In the genomic region with DNA sequence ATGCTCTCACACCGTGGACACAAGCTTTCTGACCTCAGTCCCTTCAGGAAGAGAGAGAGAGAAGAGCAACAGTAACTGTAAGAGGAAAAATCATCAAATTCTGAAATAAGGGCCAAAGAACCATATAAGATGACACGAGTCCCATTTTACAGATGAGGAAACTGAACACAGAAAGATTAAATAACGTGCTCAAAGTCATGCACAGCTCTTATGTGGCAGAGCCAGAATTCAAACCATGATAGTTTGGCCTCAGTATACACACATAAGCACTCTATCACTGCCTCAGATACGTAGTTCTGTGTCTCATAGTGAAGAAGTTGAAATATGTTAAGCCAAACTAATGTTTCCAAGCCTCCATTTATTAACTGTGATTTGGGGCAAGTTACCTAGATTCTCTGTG, we compare ENCODE assay signal across 9 cellular contexts. TPM values are rescaled to one million over a fixed set of nuclear protein-coding genes. Genes with fewer than 3 reads are reported as not detected.
"Had no signal": no experiment of that assay in that cellular context is flagged by ENCODE, and none has a peak within 500 bp of the region (broad histone marks: within the 10 kb centered on the region; RNA-seq: fewer than 3 reads in every experiment).

No MANE protein-coding gene starts in this region.

- H3K4me3 Mint-ChIP-seq: IgD-negative memory B cell had no signal

- FAIRE-seq: HepG2 had no signal

- H3K4me1 Mint-ChIP-seq: IgD-negative memory B cell had no signal

- H3K36me3 Mint-ChIP-seq: IgD-negative memory B cell had no signal

- H3K4me2 ChIP-seq: KMS-11 had no signal

- H3K27ac ChIP-seq: HL-60, KMS-11 had no signal

- H3K27ac Mint-ChIP-seq: IgD-negative memory B cell had no signal

- H3K9ac ChIP-seq: KMS-11 had no signal

- DNase-seq: IMR-90, KBM-7, KG1 had no signal

- ATAC-seq: HepG2 had no signal

RNA-seq across cellular contexts. Expression of gene CHST4, which starts 35.2 kb away (rescaled TPM):
- total RNA-seq: HepG2, HT1080, IMR-90 had no signal
- polyA plus RNA-seq: HepG2, IgD-negative memory B cell, IMR-90 had no signal

RNA-seq across cellular contexts. Expression of gene TLE7, which starts 49.2 kb away (rescaled TPM):
- total RNA-seq: HepG2, HT-29, HT1080, IMR-90 had no signal
- polyA plus RNA-seq: HepG2, IgD-negative memory B cell, IMR-90 had no signal
